ENCODE assay signal across 18 cellular contexts in genomic region chr3:158652463-158652862, GRCh38. TPM values are rescaled to one million over a fixed set of nuclear protein-coding genes. Genes with fewer than 3 reads are reported as not detected.
DNase-seq lines count a peak whose midpoint lies in the region; ATAC-seq and TF ChIP-seq lines count a peak whose summit lies in the region.
"Had no signal": no experiment of that assay in that cellular context is flagged by ENCODE, and none has a peak within 500 bp of the region (broad histone marks: within the 10 kb centered on the region; RNA-seq: fewer than 3 reads in every experiment).

No MANE protein-coding gene starts in this region.

- H3K4me3 Mint-ChIP-seq in activated CD4-positive, alpha-beta T cell treated with anti-CD3 and anti-CD28 coated beads, Interleukin-2, amount 10 ng/mL, durations not matched to agents 24 days and 14 days, result no peak overlapping the region
- H3K4me3 Mint-ChIP-seq: CD14-positive monocyte; CD4-positive, alpha-beta memory T cell had no signal

- ATAC-seq in left colon (peak; percentile 85), HG03159 (IDR thresholded peaks at IDR 0.05; ENCODE audit: unreplicated experiment) (no peak)
- ATAC-seq: HepG2 had no signal

- DNase-seq in activated CD4-positive, alpha-beta T cell treated with anti-CD3 and anti-CD28 coated beads, Interleukin-2, amount 10 ng/mL, durations not matched to agents 24 days and 14 days, result peak; percentile 32
- DNase-seq in activated CD4-positive, alpha-beta T cell treated with anti-CD3 and anti-CD28 coated beads, Interleukin-2, amount 50 U/mL, for 48 hours, result no peak
- DNase-seq in left colon (no peak), amygdala (lab: John Stamatoyannopoulos, UW) (no peak), EL (no peak)
- DNase-seq: 8988T; CD4-positive, alpha-beta memory T cell; DMS153; DMS79; GF-D8; GOT3; H7 had no signal

- no peaks in the 10 kb centered on the region for H3K27me3 Mint-ChIP-seq in activated CD4-positive, alpha-beta T cell treated with anti-CD3 and anti-CD28 coated beads, Interleukin-2, amount 10 ng/mL, durations not matched to agents 24 days and 14 days
- H3K27me3 Mint-ChIP-seq: CD4-positive, alpha-beta memory T cell had no signal

- TF ChIP-seq CTCF in VCaP (conservative IDR thresholded peaks at IDR 0.05), result no peak

- peak overlapping the region; percentile 32; the same call in 1 of the 2 replicates for H3K27ac ChIP-seq in VCaP
- H3K27ac ChIP-seq: BLaER1 had no signal

- peaks cover 3% of the 10 kb centered on the region for H3K4me1 Mint-ChIP-seq in activated CD4-positive, alpha-beta T cell treated with anti-CD3 and anti-CD28 coated beads, Interleukin-2, amount 10 ng/mL, durations not matched to agents 24 days and 14 days
- H3K4me1 Mint-ChIP-seq: CD14-positive monocyte had no signal

- H3K36me3 Mint-ChIP-seq in activated CD4-positive, alpha-beta T cell treated with anti-CD3 and anti-CD28 coated beads, Interleukin-2, amount 10 ng/mL, durations not matched to agents 24 days and 14 days (ENCODE audit: low read depth), result peaks cover 49% of the 10 kb centered on the region

- intact Hi-C loops in activated CD4-positive, alpha-beta T cell treated with anti-CD3 and anti-CD28 coated beads, Interleukin-2, amount 10 ng/mL, durations not matched to agents 24 days and 14 days (cut with micrococcal nuclease), result no loop called here
- intact Hi-C loops in left colon (cut with DNase I, micrococcal nuclease), result no loop called here

- H3K9me3 Mint-ChIP-seq in activated CD4-positive, alpha-beta T cell treated with anti-CD3 and anti-CD28 coated beads, Interleukin-2, amount 10 ng/mL, durations not matched to agents 24 days and 14 days, result no peaks in the 10 kb centered on the region
- H3K9me3 Mint-ChIP-seq: CD14-positive monocyte; CD4-positive, alpha-beta memory T cell had no signal

- no peak overlapping the region for H3K27ac Mint-ChIP-seq in activated CD4-positive, alpha-beta T cell treated with anti-CD3 and anti-CD28 coated beads, Interleukin-2, amount 10 ng/mL, durations not matched to agents 24 days and 14 days
- H3K27ac Mint-ChIP-seq: CD14-positive monocyte; CD4-positive, alpha-beta memory T cell had no signal

RNA-seq across cellular contexts. Expression of gene GFM1, which starts 8.1 kb away (rescaled TPM):
- total RNA-seq in activated CD4-positive, alpha-beta T cell treated with anti-CD3 and anti-CD28 coated beads, Interleukin-2, amount 10 ng/mL, durations not matched to agents 24 days and 14 days, result 73.4 and 75.6 TPM in 2 replicates
- 10 to 100 TPM; 42.4 to 58.6 TPM for total RNA-seq in left colon

RNA-seq across cellular contexts. Expression of gene LXN, which starts 20.0 kb away (rescaled TPM):
- 15.1 and 16.2 TPM in 2 replicates for total RNA-seq in activated CD4-positive, alpha-beta T cell treated with anti-CD3 and anti-CD28 coated beads, Interleukin-2, amount 10 ng/mL, durations not matched to agents 24 days and 14 days
- total RNA-seq in left colon, result 10 to 100 TPM; 49.4 to 63.8 TPM
- total RNA-seq: Daoy, HepG2 had no signal
